Comparison of ENCODE assay signal across 19 cellular contexts in genomic region chr7:37671871-37672270, GRCh38. TPM values are rescaled to one million over a fixed set of nuclear protein-coding genes. Genes with fewer than 3 reads are reported as not detected.
"Had no signal": no experiment of that assay in that cellular context is flagged by ENCODE, and none has a peak within 500 bp of the region (broad histone marks: within the 10 kb centered on the region; RNA-seq: fewer than 3 reads in every experiment).

No MANE protein-coding gene starts in this region.

- H3K4me2 ChIP-seq: smooth muscle cell had no signal

- H3K4me3 ChIP-seq: breast epithelium, colonic mucosa, heart left ventricle, sigmoid colon, smooth muscle cell, transverse colon, vagina had no signal

- H3K27me3 ChIP-seq: breast epithelium, colonic mucosa, heart left ventricle, sigmoid colon, transverse colon, vagina had no signal

- H3K9me3 ChIP-seq: breast epithelium, colonic mucosa, sigmoid colon, transverse colon, vagina had no signal

- H3K27ac ChIP-seq: breast epithelium, colonic mucosa, heart left ventricle, sigmoid colon, transverse colon, vagina had no signal

- H3K36me3 ChIP-seq: breast epithelium, colonic mucosa, heart left ventricle, sigmoid colon, transverse colon, vagina had no signal

- DNase-seq: activated CD4-positive, alpha-beta memory T cell treated with anti-CD3 and anti-CD28 coated beads for 36 hours; activated CD4-positive, alpha-beta T cell treated with anti-CD3 and anti-CD28 coated beads for 48 hours; activated naive CD4-positive, alpha-beta T cell treated with anti-CD3 and anti-CD28 coated beads for 36 hours; activated naive CD8-positive, alpha-beta T cell treated with anti-CD3 and anti-CD28 coated beads, Interleukin-2, amount 10 ng/mL, durations not matched to agents 7 days and 5 days; activated T-cell treated with anti-CD3 and anti-CD28 coated beads, Interleukin-2, amount 50 U/mL, for 48 hours; amniotic stem cell; colonic mucosa; heart left ventricle; islet precursor cell; left colon; mesenchymal stem cell; retina; sigmoid colon; stimulated activated CD4-positive, alpha-beta T cell treated with anti-CD3 and anti-CD28 coated beads, Interleukin-15, amount 100 ng/mL, for 24 hours; stimulated activated naive B cell treated with anti-CD40 and anti-IgM and Interleukin-4, amounts not matched to agents 10 μg/mL and 1 μg/mL and 100 μg/mL, for 72 hours; transverse colon had no signal

RNA-seq across cellular contexts. Expression of gene GPR141, which starts 11.7 kb away (rescaled TPM):
- polyA plus RNA-seq: smooth muscle cell had no signal
